8 cellular contexts compared by ENCODE assay signal in genomic region chr12:50084775-50085614, GRCh38. TPM values are rescaled to one million over a fixed set of nuclear protein-coding genes. Genes with fewer than 3 reads are reported as not detected.
A peak's percentile ranks its signal among the peaks of the same experiment; 100 is the strongest.
DNase-seq lines count a peak whose midpoint lies in the region; ATAC-seq and TF ChIP-seq lines count a peak whose summit lies in the region.

Gene SMARCD1, plus strand, starts transcription at chr12:50085342. Its CDS starts 28 bp downstream, at chr12:50085370.

- peak within 1 kb of the TSS; percentile 85 for H2BK120ac ChIP-seq in trophoblast cell (ENCODE audit: insufficient read depth, low read length, poor library complexity)

- TF ChIP-seq EP300 in transverse colon (IDR thresholded peaks at IDR 0.05; ENCODE audit: low read depth) = peak; percentile 23

- peak; percentile 81 for DNase-seq in NCI-H1105 (lab: John Stamatoyannopoulos, UW)
- peak; percentile 58 for DNase-seq in activated naive CD8-positive, alpha-beta T cell treated with anti-CD3 and anti-CD28 coated beads, Interleukin-2, amount 50 U/mL, for 16 hours (ENCODE audit: low read depth, low spot score)
- DNase-seq in cardiac muscle cell (ENCODE audit: low read depth in 1 of 2, low spot score in 1 of 2) = peak; percentile 95 to 96
- DNase-seq in trophoblast cell = peak; percentile 72 to 78
- peak; percentile 92 for DNase-seq in transverse colon

- H3K9ac ChIP-seq in SU-DHL-6 (ENCODE audit: low read length) (peak within 1 kb of the TSS; percentile 73), trophoblast cell (ENCODE audit: low read length) (peak within 1 kb of the TSS; percentile 89)

- peak within 1 kb of the TSS; percentile 85 for H2BK5ac ChIP-seq in trophoblast cell (ENCODE audit: low read depth, low read length, poor library complexity)

- peak within 1 kb of the TSS; percentile 82 for H4K12ac ChIP-seq in trophoblast cell (ENCODE audit: low read depth, low read length)

- intact Hi-C loops in transverse colon (cut with DNase I; ENCODE audit: low total_unique reads) = loop anchor here (10.0 kb wide), 1 partner anchor 1270 kb away; the partner anchor contains the start of gene CACNB3

- H3K9me2 ChIP-seq in SU-DHL-6 (replicated peaks; ENCODE audit: insufficient read depth, low read length) = no peaks in the 10 kb centered on the region

- in situ Hi-C loops in transverse colon (cut with MboI; ENCODE audit: low pct_ligation_motif_present in 1 of 4, low pct_unique_long_range_greater_than_20kb in 1 of 4, low sequenced_read_pairs in 3 of 4) = loop anchor here in 3 of 4 donors (25.0 kb wide), 2 partner anchors 102 to 227 kb away; no protein-coding TSS in a partner anchor

- peak within 1 kb of the TSS; percentile 94 for H3K14ac ChIP-seq in trophoblast cell (ENCODE audit: low read length)

- peaks cover 12% of the 10 kb centered on the region for H3K36me3 ChIP-seq in SU-DHL-6 (ENCODE audit: low read length)
- H3K36me3 ChIP-seq in cardiac muscle cell = peaks cover 20% of the 10 kb centered on the region
- H3K36me3 ChIP-seq in trophoblast cell (ENCODE audit: control insufficient read depth in 1 of 2, insufficient read depth in 2 of 2, low read length in 2 of 2) = peaks cover 9 to 29% of the 10 kb centered on the region in 2 experiments
- H3K36me3 ChIP-seq in transverse colon = peaks cover 0 to 12% (median 3%) of the 10 kb centered on the region in 4 donors

- H3K4ac ChIP-seq in trophoblast cell (ENCODE audit: low read depth, low read length) = peak within 1 kb of the TSS; percentile 84

- no CpG with 5 or more reads among the region's 69 CpGs for WGBS in trophoblast cell (ENCODE audit: extremely low coverage, insufficient coverage, insufficient read length)
- WGBS in transverse colon (ENCODE audit: low coverage in 1 of 2), 2 donors = 0 to 1% methylated on average over 8 to 26 of the region's 69 CpGs

- H3K27me3 ChIP-seq in SU-DHL-6 (ENCODE audit: low read length) (no peaks in the 10 kb centered on the region), cardiac muscle cell (no peaks in the 10 kb centered on the region), trophoblast cell (ENCODE audit: insufficient read depth, low read length) (no peaks in the 10 kb centered on the region), transverse colon (no peaks in the 10 kb centered on the region)

- H3K9me3 ChIP-seq in SU-DHL-6 (ENCODE audit: insufficient read depth, low read length) = no peaks in the 10 kb centered on the region
- H3K9me3 ChIP-seq in cardiac muscle cell (ENCODE audit: low read depth) = no peaks in the 10 kb centered on the region
- peaks cover 2% of the 10 kb centered on the region for H3K9me3 ChIP-seq in trophoblast cell (ENCODE audit: insufficient read depth, low read depth, low read length)
- no peaks in the 10 kb centered on the region for H3K9me3 ChIP-seq in transverse colon

- H4K8ac ChIP-seq in trophoblast cell (ENCODE audit: low read depth, low read length) = peak within 1 kb of the TSS; percentile 96

- H3K79me2 ChIP-seq in SU-DHL-6 (ENCODE audit: insufficient read depth, low read length) = no peaks in the 10 kb centered on the region; the same call in 1 of the 2 replicates
- no peaks in the 10 kb centered on the region for H3K79me2 ChIP-seq in trophoblast cell (ENCODE audit: control insufficient read depth, insufficient read depth, low read length, poor library complexity)

- TF ChIP-seq CTCF in SU-DHL-6 (IDR thresholded peaks at IDR 0.05; ENCODE audit: insufficient read depth, low read length, poor library complexity, severe bottlenecking) = peak; percentile 70
- peak; percentile 69 for TF ChIP-seq CTCF in cardiac muscle cell (IDR thresholded peaks at IDR 0.05; ENCODE audit: low read depth, low read length)
- TF ChIP-seq CTCF in transverse colon (IDR thresholded peaks at IDR 0.05) = peak in 2 of 5 experiments; percentile 23 to 44

- ATAC-seq in HG02610 (IDR thresholded peaks at IDR 0.05; ENCODE audit: unreplicated experiment) = peak; percentile 88

- H3K23ac ChIP-seq in trophoblast cell (ENCODE audit: low read length) = no peak within 1 kb of the TSS

- H3F3A ChIP-seq in SU-DHL-6 (ENCODE audit: insufficient read depth) = peaks cover 27% of the 10 kb centered on the region

- peak within 1 kb of the TSS; percentile 91 for H4K91ac ChIP-seq in trophoblast cell (ENCODE audit: low read depth, low read length)

- H3K4me1 ChIP-seq in cardiac muscle cell (ENCODE audit: low read depth) (no peaks in the 10 kb centered on the region), trophoblast cell (ENCODE audit: control insufficient read depth in 1 of 2, insufficient read depth in 2 of 2, low read length in 2 of 2) (peaks cover 2 to 6% of the 10 kb centered on the region in 2 experiments), transverse colon (peaks cover 0 to 31% (median 10%) of the 10 kb centered on the region in 4 donors)

- H3K18ac ChIP-seq in trophoblast cell (ENCODE audit: low read length) = peak within 1 kb of the TSS; percentile 84

- H3K79me1 ChIP-seq in trophoblast cell (ENCODE audit: low read length) = peaks cover 2% of the 10 kb centered on the region

- TF ChIP-seq POLR2A in GM10847 (IDR thresholded peaks at IDR 0.05; ENCODE audit: extremely low read depth, insufficient read length) (peak; percentile 53), transverse colon (IDR thresholded peaks at IDR 0.05) (peak; percentile 26)

- H2AFZ ChIP-seq in SU-DHL-6 (ENCODE audit: low read depth, low read length, severe bottlenecking) (peak within 1 kb of the TSS; percentile 84), trophoblast cell (ENCODE audit: insufficient read depth, low read length, poor library complexity) (peak within 1 kb of the TSS; percentile 93)

- H3K4me3 ChIP-seq in SU-DHL-6 (ENCODE audit: insufficient read depth, low read length, poor library complexity, severe bottlenecking) = peak within 1 kb of the TSS; percentile 81
- H3K4me3 ChIP-seq in cardiac muscle cell = peak within 1 kb of the TSS; percentile 93
- H3K4me3 ChIP-seq in trophoblast cell (ENCODE audit: low read depth, low read length) = peak within 1 kb of the TSS; percentile 85
- H3K4me3 ChIP-seq in transverse colon = peak within 1 kb of the TSS; percentile 88 to 98 (median 92)

- peak within 1 kb of the TSS; percentile 73 for H3K4me2 ChIP-seq in SU-DHL-6 (ENCODE audit: low read depth, low read length, poor library complexity, severe bottlenecking)
- peak within 1 kb of the TSS; percentile 80 for H3K4me2 ChIP-seq in trophoblast cell (ENCODE audit: low read length)

- peak within 1 kb of the TSS; percentile 57 for H2AK5ac ChIP-seq in trophoblast cell (ENCODE audit: low read length)

- no peak within 1 kb of the TSS for H2BK12ac ChIP-seq in trophoblast cell (ENCODE audit: low read length)

- no peaks in the 10 kb centered on the region for H4K20me1 ChIP-seq in SU-DHL-6 (ENCODE audit: low read depth, low read length)

- H3K27ac ChIP-seq in SU-DHL-6 (ENCODE audit: low read depth, low read length) (peak within 1 kb of the TSS; percentile 77), cardiac muscle cell (peak within 1 kb of the TSS; percentile 96), trophoblast cell (ENCODE audit: low read depth, low read length) (peak within 1 kb of the TSS; percentile 93), transverse colon (peak within 1 kb of the TSS; percentile 95 to 99 (median 97))

RNA-seq across cellular contexts. Expression of gene SMARCD1, which starts in this region (rescaled TPM):
- total RNA-seq in cardiac muscle cell (97.8 and 108 TPM in 2 replicates), transverse colon (10 to 100 TPM; 23.7 to 52.4 (median 40.4) TPM)
- polyA plus RNA-seq in cardiac muscle cell = 40.7 and 45.1 TPM in 2 replicates
- 42.7 and 44.2 TPM in 2 replicates for polyA plus RNA-seq in trophoblast cell (2013)

Comparison
In these comparisons a context has a peak if more than half of its experiments do, and no peak if none do; other contexts are left out.
1. Peak in every context shown above with its lines: DNase-seq, ATAC-seq, H3K4me3 ChIP-seq and H3K27ac ChIP-seq.